In the genomic region with DNA sequence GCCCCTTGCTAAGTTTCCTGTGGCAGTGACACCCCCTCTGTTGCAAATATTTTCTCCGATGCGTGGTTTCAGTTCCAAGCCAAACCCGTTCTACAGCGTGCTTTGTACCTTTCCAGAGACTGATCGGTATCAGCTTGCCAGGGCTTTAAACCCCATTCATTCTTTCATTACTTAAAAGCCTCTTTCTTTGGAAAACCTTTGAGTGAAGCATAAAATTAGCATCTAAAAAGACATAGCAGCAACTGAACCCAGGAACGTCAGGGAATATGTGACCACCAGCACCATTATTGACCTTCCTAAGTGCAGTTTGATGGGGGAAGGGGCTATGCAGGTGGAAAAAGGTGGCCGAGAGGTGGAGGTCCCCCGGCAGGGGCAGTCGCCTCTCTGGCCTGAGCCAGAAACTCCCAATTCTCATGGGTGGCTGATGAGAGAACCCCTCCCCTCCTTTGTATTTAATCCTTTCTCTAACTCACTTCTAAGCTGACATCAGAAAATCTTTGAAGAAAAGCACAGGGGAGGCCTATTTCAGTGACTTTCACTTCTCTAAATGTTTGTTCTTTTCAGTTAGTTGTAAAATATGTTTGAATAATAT, we compare ENCODE assay signal across 9 cellular contexts.
DNase-seq lines count a peak whose midpoint lies in the region; ATAC-seq lines count a peak whose summit lies in the region.
"Had no signal": no experiment of that assay in that cellular context is flagged by ENCODE, and none has a peak within 500 bp of the region (broad histone marks: within the 10 kb centered on the region; RNA-seq: fewer than 3 reads in every experiment).

No MANE protein-coding gene starts in this region.

- ATAC-seq in GM18517 (IDR thresholded peaks at IDR 0.05; ENCODE audit: unreplicated experiment) (peak; percentile 65), HG02938 (IDR thresholded peaks at IDR 0.05; ENCODE audit: unreplicated experiment) (peak; percentile 48), GM21528 (IDR thresholded peaks at IDR 0.05; ENCODE audit: low FRiP score, unreplicated experiment) (no peak)
- ATAC-seq in activated T-helper 17 cell treated with anti-CD3 and anti-CD28 coated beads, Interleukin-2, amount 50 U/mL, for 72 hours (replicated peaks), result no peak
- peak; percentile 59 for ATAC-seq in naive thymus-derived CD4-positive, alpha-beta T cell

- peaks cover 12% of the 10 kb centered on the region for H3K9me3 Mint-ChIP-seq in activated T-helper 17 cell treated with anti-CD3 and anti-CD28 coated beads, Interleukin-2, amount 50 U/mL, for 72 hours
- peaks cover 5 to 16% (median 11%) of the 10 kb centered on the region in 11 donors for H3K9me3 Mint-ChIP-seq in naive thymus-derived CD4-positive, alpha-beta T cell

- H3K36me3 ChIP-seq in naive thymus-derived CD4-positive, alpha-beta T cell (ENCODE audit: control insufficient read depth in 2 of 3, insufficient read depth in 3 of 3, low read length in 3 of 3), result no peaks in the 10 kb centered on the region

- H3K4me3 Mint-ChIP-seq in activated T-helper 17 cell treated with anti-CD3 and anti-CD28 coated beads, Interleukin-2, amount 50 U/mL, for 72 hours, result peak overlapping the region; percentile 53
- peak overlapping the region; percentile 63 to 83 (median 74) for H3K4me3 Mint-ChIP-seq in naive thymus-derived CD4-positive, alpha-beta T cell

- H3K4me1 ChIP-seq in naive thymus-derived CD4-positive, alpha-beta T cell (ENCODE audit: control insufficient read depth in 2 of 2, insufficient read depth in 2 of 2, low read length in 2 of 2), result peaks cover 23 to 32% of the 10 kb centered on the region in 2 donors

- peaks cover 14% of the 10 kb centered on the region for H3K4me1 Mint-ChIP-seq in activated T-helper 17 cell treated with anti-CD3 and anti-CD28 coated beads, Interleukin-2, amount 50 U/mL, for 72 hours
- peaks cover 26 to 46% (median 37%) of the 10 kb centered on the region in 7 donors for H3K4me1 Mint-ChIP-seq in naive thymus-derived CD4-positive, alpha-beta T cell

- CTCF ChIA-PET in naive thymus-derived CD4-positive, alpha-beta T cell (lab: Charles Lee), result no interaction called here

- peaks cover 0 to 12% (median 0%) of the 10 kb centered on the region in 3 experiments for H3K9me3 ChIP-seq in naive thymus-derived CD4-positive, alpha-beta T cell (ENCODE audit: control insufficient read depth in 2 of 3, low read length in 3 of 3)

- intact Hi-C loops in naive thymus-derived CD4-positive, alpha-beta T cell (cut with micrococcal nuclease), result loop anchor here in 1 of 2 donors (2.0 kb wide), 3 partner anchors 40 to 92 kb away; a partner anchor contains a TSS

- no peaks in the 10 kb centered on the region for H3K27me3 ChIP-seq in naive thymus-derived CD4-positive, alpha-beta T cell (ENCODE audit: control insufficient read depth in 2 of 2, insufficient read depth in 2 of 2, low read length in 2 of 2)

- H3K27ac Mint-ChIP-seq in activated T-helper 17 cell treated with anti-CD3 and anti-CD28 coated beads, Interleukin-2, amount 50 U/mL, for 72 hours, result no peak overlapping the region
- H3K27ac Mint-ChIP-seq in naive thymus-derived CD4-positive, alpha-beta T cell, result peak overlapping the region in 8 of 9 donors; percentile 69 to 91 (median 83)

- no peaks in the 10 kb centered on the region for H3K27me3 Mint-ChIP-seq in activated T-helper 17 cell treated with anti-CD3 and anti-CD28 coated beads, Interleukin-2, amount 50 U/mL, for 72 hours
- H3K27me3 Mint-ChIP-seq in naive thymus-derived CD4-positive, alpha-beta T cell, result peaks cover 0 to 3% (median 0%) of the 10 kb centered on the region in 5 donors

- peak overlapping the region; percentile 52 for H3K27ac ChIP-seq in naive thymus-derived CD4-positive, alpha-beta T cell (ENCODE audit: low read depth, low read length)
- H3K27ac ChIP-seq: KMS-11 had no signal

- peak overlapping the region; percentile 24 for H3K4me3 ChIP-seq in naive thymus-derived CD4-positive, alpha-beta T cell (ENCODE audit: low read length)

- POLR2A ChIA-PET in naive thymus-derived CD4-positive, alpha-beta T cell (lab: Charles Lee), result interaction anchor here (0.7 to 3.5 kb wide), 4 partner anchors 41 to 189 kb away, joined by 4 to 18 read pairs (median 4); no protein-coding TSS in a partner anchor

- DNase-seq in naive thymus-derived CD4-positive, alpha-beta T cell, result peak in 4 of 9 donors; percentile 25 to 32 (median 28)
- DNase-seq in effector CD8-positive, alpha-beta T cell (lab: John Stamatoyannopoulos, UW), result no peak
- DNase-seq in NCI-H1694 (lab: John Stamatoyannopoulos, UW), result no peak
- DNase-seq in GM03348 (ENCODE audit: low spot score), result no peak

- H3K36me3 Mint-ChIP-seq in activated T-helper 17 cell treated with anti-CD3 and anti-CD28 coated beads, Interleukin-2, amount 50 U/mL, for 72 hours (ENCODE audit: low read depth), result no peaks in the 10 kb centered on the region
- peaks cover 0 to 12% (median 7%) of the 10 kb centered on the region in 5 donors for H3K36me3 Mint-ChIP-seq in naive thymus-derived CD4-positive, alpha-beta T cell

Comparison
In these comparisons a context has a peak if more than half of its experiments do, and no peak if none do; other contexts are left out.
1. ATAC-seq: peak in GM18517 (single experiment), HG02938 (single experiment) and naive thymus-derived CD4-positive, alpha-beta T cell (single experiment); none in activated T-helper 17 cell treated with anti-CD3 and anti-CD28 coated beads, Interleukin-2, amount 50 U/mL, for 72 hours (single experiment) and GM21528 (single experiment).